In genomic region chr18:43847164-43848091, GRCh38 we compare ENCODE assay signal across 9 cellular contexts.
DNase-seq lines count a peak whose midpoint lies in the region; ATAC-seq and TF ChIP-seq lines count a peak whose summit lies in the region.
"Had no signal": no experiment of that assay in that cellular context is flagged by ENCODE, and none has a peak within 500 bp of the region (broad histone marks: within the 10 kb centered on the region; RNA-seq: fewer than 3 reads in every experiment).

No MANE protein-coding gene starts in this region.

- peaks cover 17% of the 10 kb centered on the region for H3K4me1 ChIP-seq in ES-I3 (ENCODE audit: insufficient read depth, low read length)
- peaks cover 0 to 20% (median 4%) of the 10 kb centered on the region in 3 donors for H3K4me1 ChIP-seq in gastroesophageal sphincter
- H3K4me1 ChIP-seq in OCI-LY7 (ENCODE audit: insufficient read depth, low read length, poor library complexity, severe bottlenecking), result no peaks in the 10 kb centered on the region
- H3K4me1 ChIP-seq: body of pancreas had no signal

- CTCF ChIA-PET in OCI-LY7 (lab: Charles Lee; ENCODE audit: unreplicated experiment) (no interaction called here), RWPE1 (lab: Yijun Ruan, JAX) (no interaction called here)

- POLR2A ChIA-PET in OCI-LY7 (lab: Charles Lee) (interaction anchor here (0.7 kb wide), 1 partner anchor 1638 kb away, joined by 3 read pairs; no protein-coding TSS in a partner anchor), RWPE1 (lab: Yijun Ruan, JAX; ENCODE audit: low non-redundant PET) (no interaction called here)

- H3K9me3 ChIP-seq in ES-I3 (ENCODE audit: control insufficient read depth, insufficient read depth, low read length), result no peaks in the 10 kb centered on the region
- no peaks in the 10 kb centered on the region for H3K9me3 ChIP-seq in SK-N-MC (ENCODE audit: low read depth, low read length)
- no peaks in the 10 kb centered on the region for H3K9me3 ChIP-seq in gastroesophageal sphincter
- H3K9me3 ChIP-seq in OCI-LY7 (ENCODE audit: low read length), result no peaks in the 10 kb centered on the region
- H3K9me3 ChIP-seq: body of pancreas had no signal

- H3K4me3 ChIP-seq in SK-N-MC (peak overlapping the region; percentile 51), gastroesophageal sphincter (no peak overlapping the region), skin epidermis (no peak overlapping the region), OCI-LY7 (ENCODE audit: low read depth, low read length, poor library complexity, severe bottlenecking) (no peak overlapping the region)
- H3K4me3 ChIP-seq: body of pancreas had no signal

- ATAC-seq in gastroesophageal sphincter (peak; percentile 61), GM21723 (IDR thresholded peaks at IDR 0.05; ENCODE audit: unreplicated experiment) (no peak)
- ATAC-seq: body of pancreas had no signal

- H2AFZ ChIP-seq in OCI-LY7 (ENCODE audit: low read length), result no peak overlapping the region

- DNase-seq in SK-N-MC (ENCODE audit: low read depth, low spot score), result peak; percentile 56
- no peak for DNase-seq in mesenteric fat pad (ENCODE audit: low spot score)
- no peak for DNase-seq in OCI-LY7 (ENCODE audit: low spot score)
- DNase-seq in RWPE1 (ENCODE audit: low spot score), result no peak
- DNase-seq: body of pancreas had no signal

- no peak for TF ChIP-seq EP300 in gastroesophageal sphincter (IDR thresholded peaks at IDR 0.05)

- H3K79me2 ChIP-seq in OCI-LY7 (ENCODE audit: insufficient read depth, low read depth, low read length), result no peaks in the 10 kb centered on the region

- no peak for TF ChIP-seq POLR2A in gastroesophageal sphincter (IDR thresholded peaks at IDR 0.05)

- no peaks in the 10 kb centered on the region for H3K36me3 ChIP-seq in ES-I3 (ENCODE audit: insufficient read depth, low read length)
- H3K36me3 ChIP-seq in SK-N-MC (ENCODE audit: insufficient read depth, low read length), result no peaks in the 10 kb centered on the region
- H3K36me3 ChIP-seq in gastroesophageal sphincter, result no peaks in the 10 kb centered on the region
- no peaks in the 10 kb centered on the region for H3K36me3 ChIP-seq in OCI-LY7 (ENCODE audit: insufficient read depth, low read length)

- TF ChIP-seq CTCF in gastroesophageal sphincter (IDR thresholded peaks at IDR 0.05), result no peak
- no peak for TF ChIP-seq CTCF in OCI-LY7 (conservative IDR thresholded peaks at IDR 0.05; ENCODE audit: low read length)
- no peak for TF ChIP-seq CTCF in RWPE1 (conservative IDR thresholded peaks at IDR 0.05; ENCODE audit: low read depth)

- no peaks in the 10 kb centered on the region for H3K27me3 ChIP-seq in gastroesophageal sphincter
- H3K27me3 ChIP-seq: body of pancreas had no signal

- intact Hi-C loops in OCI-LY7 (cut with micrococcal nuclease; ENCODE audit: unreplicated experiment), result no loop called here

- H3K27ac ChIP-seq in SK-N-MC, result peak overlapping the region; percentile 73
- peak overlapping the region in 3 of 4 donors; percentile 34 to 65 (median 52) for H3K27ac ChIP-seq in gastroesophageal sphincter
- peak overlapping the region in 20 of 21 experiments; percentile 4 to 87 (median 60) for H3K27ac ChIP-seq in skin epidermis
- no peak overlapping the region for H3K27ac ChIP-seq in OCI-LY7 (ENCODE audit: low read depth, low read length, poor library complexity, severe bottlenecking)
- no peak overlapping the region for H3K27ac ChIP-seq in RWPE1
- H3K27ac ChIP-seq: body of pancreas had no signal

- H3K4me2 ChIP-seq in OCI-LY7 (ENCODE audit: low read length), result no peak overlapping the region

- H4K20me1 ChIP-seq in OCI-LY7 (ENCODE audit: insufficient read depth, low read length), result no peaks in the 10 kb centered on the region

- WGBS in gastroesophageal sphincter (ENCODE audit: low coverage in 1 of 2), 2 donors, result 30 to 32% methylated on average over 7 to 8 of the region's 8 CpGs

- no TSS peak for BruUV-seq in OCI-LY7 (replicated peaks; lab: Mats Ljungman, UMichigan)

- H3K9ac ChIP-seq in ES-I3 (ENCODE audit: low read depth, low read length), result peak overlapping the region; percentile 28
- peak overlapping the region; percentile 37 for H3K9ac ChIP-seq in SK-N-MC (ENCODE audit: insufficient read length)

- no peaks in the 10 kb centered on the region for H3K9me2 ChIP-seq in OCI-LY7 (ENCODE audit: insufficient read depth, low read length)

Comparison
In these comparisons a context has a peak if more than half of its experiments do, and no peak if none do; other contexts are left out.
1. H3K27ac ChIP-seq: peak in SK-N-MC (single experiment), gastroesophageal sphincter (3 of 4) and skin epidermis (20 of 21); none in OCI-LY7 (single experiment) and RWPE1 (single experiment).